Comparison of ENCODE assay signal across 9 cellular contexts in genomic region chr4:170589597-170590191, GRCh38.
DNase-seq lines count a peak whose midpoint lies in the region; ATAC-seq, FAIRE-seq and TF ChIP-seq lines count a peak whose summit lies in the region.
"Had no signal": no experiment of that assay in that cellular context is flagged by ENCODE, and none has a peak within 500 bp of the region (broad histone marks: within the 10 kb centered on the region; RNA-seq: fewer than 3 reads in every experiment).

No MANE protein-coding gene starts in this region.

- no peak for FAIRE-seq in frontal cortex (lab: Jason Lieb, UNC)
- FAIRE-seq: endothelial cell of umbilical vein had no signal

- no peak overlapping the region for H3K56ac ChIP-seq in mesendoderm (ENCODE audit: low read length)

- H3K4me1 Mint-ChIP-seq in HFFc6 (ENCODE audit: low read depth), result no peaks in the 10 kb centered on the region

- no peaks in the 10 kb centered on the region for H3K36me3 ChIP-seq in mesendoderm (ENCODE audit: control insufficient read depth, insufficient read depth, low read length)

- no peak overlapping the region for H3K18ac ChIP-seq in mesendoderm (ENCODE audit: low read length)

- H3K4me3 Mint-ChIP-seq in HFFc6, result no peak overlapping the region

- no peak overlapping the region for H4K8ac ChIP-seq in mesendoderm (ENCODE audit: low read depth, low read length)

- H3K27ac ChIP-seq in mesendoderm (ENCODE audit: low read depth, low read length), result no peak overlapping the region

- no peak overlapping the region for H3K23ac ChIP-seq in mesendoderm (ENCODE audit: low read length)

- no peak overlapping the region for H3K9ac ChIP-seq in mesendoderm (ENCODE audit: low read length)

- H3K27ac Mint-ChIP-seq in HFFc6, result no peak overlapping the region

- no peaks in the 10 kb centered on the region for H3K79me2 ChIP-seq in mesendoderm (ENCODE audit: control insufficient read depth, insufficient read depth, low read length)

- DNase-seq in DMS153 (lab: John Stamatoyannopoulos, UW), result peak; percentile 1
- peak; percentile 60 for DNase-seq in SK-MEL-5 (ENCODE audit: low read depth, low spot score)
- DNase-seq in mesendoderm, result peak; percentile 56
- DNase-seq in islet precursor cell, result no peak
- no peak for DNase-seq in frontal cortex (ENCODE audit: low spot score in 2 of 2)
- no peak for DNase-seq in HFFc6

- H2BK15ac ChIP-seq in mesendoderm (replicated peaks; ENCODE audit: low read depth), result no peak overlapping the region

- H3K36me3 Mint-ChIP-seq in HFFc6 (ENCODE audit: low read depth), result no peaks in the 10 kb centered on the region

- peaks cover 38% of the 10 kb centered on the region for H3K9me3 Mint-ChIP-seq in HFFc6

- H2AK5ac ChIP-seq in mesendoderm (ENCODE audit: low read length), result no peak overlapping the region

- no peaks in the 10 kb centered on the region for H3K27me3 Mint-ChIP-seq in HFFc6 (ENCODE audit: insufficient read depth)

- no peak overlapping the region for H4K5ac ChIP-seq in mesendoderm (ENCODE audit: low read length)

- H3K4me3 ChIP-seq in mesendoderm (ENCODE audit: low read length), result no peak overlapping the region

- in situ Hi-C loops in SK-MEL-5 (cut with HindIII; ENCODE audit: low pct_unique_long_range_greater_than_20kb, low sequenced_read_pairs), result no loop called here

- ATAC-seq in GM19468 (IDR thresholded peaks at IDR 0.05; ENCODE audit: extremely low read depth, unreplicated experiment) (peak; percentile 77), HG03442 (IDR thresholded peaks at IDR 0.05; ENCODE audit: unreplicated experiment) (peak; percentile 98)

- WGBS in mesendoderm (ENCODE audit: extremely low coverage, insufficient coverage, low lambda C conversion rate), result no CpG with 5 or more reads among the region's 3 CpGs

- H2BK5ac ChIP-seq in mesendoderm (ENCODE audit: low read length), result no peak overlapping the region

- no peaks in the 10 kb centered on the region for H3K27me3 ChIP-seq in mesendoderm (ENCODE audit: insufficient read depth, low read length, poor library complexity)

- H3K4me2 ChIP-seq in mesendoderm (ENCODE audit: low read length), result no peak overlapping the region

- H3K4ac ChIP-seq in mesendoderm (ENCODE audit: low read depth, low read length), result no peak overlapping the region

- no peaks in the 10 kb centered on the region for H3K4me1 ChIP-seq in mesendoderm (ENCODE audit: control insufficient read depth, low read depth, low read length)

- no peak overlapping the region for H2BK120ac ChIP-seq in mesendoderm (ENCODE audit: low read depth, low read length)

- no peaks in the 10 kb centered on the region for H3K79me1 ChIP-seq in mesendoderm (ENCODE audit: low read length)

- no peak for TF ChIP-seq CTCF in HFFc6 (IDR thresholded peaks at IDR 0.05)

Comparison
In these comparisons a context has a peak if more than half of its experiments do, and no peak if none do; other contexts are left out.
1. DNase-seq: peak in DMS153 (single experiment), SK-MEL-5 (single experiment) and mesendoderm (single experiment); none in islet precursor cell (single experiment), frontal cortex (0 of 2) and HFFc6 (single experiment).